1 cellular context compared by ENCODE assay signal in genomic region chr3:95894820-95895219, GRCh38.
TF ChIP-seq lines count a peak whose summit lies in the region.

No MANE protein-coding gene starts in this region.

TF ChIP-seq in H1, 55 proteins besides CTCF, POLR2A, EP300 and RAD21:
- TF ChIP-seq RFX5 (IDR thresholded peaks at IDR 0.05; ENCODE audit: borderline replicate concordance, low read depth, low read length) (no peak), USF2 (IDR thresholded peaks at IDR 0.05; ENCODE audit: low read length) (no peak), BRCA1 (IDR thresholded peaks at IDR 0.05; ENCODE audit: low read depth, low read length) (no peak), POLR2AphosphoS5 (IDR thresholded peaks at IDR 0.05; ENCODE audit: low read depth, low read length) (no peak), YY1 (IDR thresholded peaks at IDR 0.05; ENCODE audit: low read depth, low read length) (no peak), PHF8 (conservative IDR thresholded peaks at IDR 0.05; ENCODE audit: low read depth, low read length) (no peak), KDM1A (IDR thresholded peaks at IDR 0.05; ENCODE audit: borderline replicate concordance, low read length) (no peak), MAFK (IDR thresholded peaks at IDR 0.05; ENCODE audit: low read depth, low read length) (no peak), TBP (IDR thresholded peaks at IDR 0.05; ENCODE audit: low read depth, low read length) (no peak), SUZ12 (IDR thresholded peaks at IDR 0.05; ENCODE audit: low read length) (no peak)
TF ChIP-seq in H1: peak in this region for 0.
